In genomic region chr19:56221442-56221841, GRCh38 we compare ENCODE assay signal across 13 cellular contexts. TPM values are rescaled to one million over a fixed set of nuclear protein-coding genes. Genes with fewer than 3 reads are reported as not detected.
DNase-seq lines count a peak whose midpoint lies in the region; ATAC-seq, FAIRE-seq and TF ChIP-seq lines count a peak whose summit lies in the region.
"Not testable (repeated sequence)": the region's sequence is repeated elsewhere in the genome, so short reads cannot be mapped to it uniquely, and the experiment has no call there.
"Had no signal": no experiment of that assay in that cellular context is flagged by ENCODE, and none has a peak within 500 bp of the region (broad histone marks: within the 10 kb centered on the region; RNA-seq: fewer than 3 reads in every experiment).

No MANE protein-coding gene starts in this region.

- POLR2A ChIA-PET in A549 (lab: Yijun Ruan, JAX); Panc1 (lab: Charles Lee): not testable (repeated sequence)
- POLR2A ChIA-PET in IMR-90 (lab: Charles Lee; ENCODE audit: unreplicated experiment), result interaction anchor here (0.7 kb wide), 1 partner anchor 53 kb away, joined by 3 read pairs; no protein-coding TSS in a partner anchor

- BruUV-seq in IMR-90 (replicated peaks; lab: Mats Ljungman, UMichigan); Panc1 (replicated peaks; lab: Mats Ljungman, UMichigan): not testable (repeated sequence)

- H2BK120ac ChIP-seq in IMR-90 (ENCODE audit: low read depth, low read length), result not testable (repeated sequence)

- peak in 1 of 2 experiments; percentile 13 for DNase-seq in A549 (ENCODE audit: low read depth in 1 of 2, low spot score in 1 of 2)
- DNase-seq in ELF-1 (ENCODE audit: low read depth, low spot score), result peak; percentile 45
- DNase-seq in IMR-90; Panc1 (ENCODE audit: low read depth, low spot score); kidney epithelial cell (ENCODE audit: low read depth): not testable (repeated sequence)
- peak; percentile 10 for DNase-seq in bronchial epithelial cell (ENCODE audit: low read depth)
- peak; percentile 21 for DNase-seq in fibroblast of pulmonary artery (ENCODE audit: low read depth)
- peak; percentile 57 for DNase-seq in neural progenitor cell (ENCODE audit: low spot score)

- FAIRE-seq in A549 (lab: Jason Lieb, UNC) (peak; percentile 28), bronchial epithelial cell (lab: Jason Lieb, UNC) (peak; percentile 47)

- not testable (repeated sequence) for H3K9ac ChIP-seq in IMR-90 (ENCODE audit: low read depth, low read length); neural progenitor cell

- not testable (repeated sequence) for H3K9me3 Mint-ChIP-seq in neural progenitor cell

- H3K27me3 Mint-ChIP-seq in neural progenitor cell (ENCODE audit: insufficient read depth, low read depth), result not testable (repeated sequence)

- not testable (repeated sequence) for H3K79me2 ChIP-seq in neural progenitor cell (ENCODE audit: low read depth)

- ATAC-seq in A549 (peak in 1 of 2 experiments; percentile 68; a peak in 3 of 6 replicates), Panc1 (peak; percentile 81)
- ATAC-seq in IMR-90 (ENCODE audit: low read depth), result not testable (repeated sequence)

- H3K23ac ChIP-seq in IMR-90 (ENCODE audit: low read depth, low read length), result not testable (repeated sequence)

- not testable (repeated sequence) for H3K36me3 ChIP-seq in IMR-90 (ENCODE audit: control insufficient read depth, insufficient read depth, low read length); Panc1 (ENCODE audit: control insufficient read depth, insufficient read depth, low read length); bronchial epithelial cell (ENCODE audit: control insufficient read depth, insufficient read depth, low read length); kidney epithelial cell (ENCODE audit: control insufficient read depth, insufficient read depth, low read length); neural progenitor cell

- not testable (repeated sequence) for H2AK9ac ChIP-seq in IMR-90 (replicated peaks; ENCODE audit: low read depth, low read length, poor library complexity)

- H4K5ac ChIP-seq in IMR-90 (ENCODE audit: low read depth, low read length), result not testable (repeated sequence)

- not testable (repeated sequence) for H3K4me1 Mint-ChIP-seq in neural progenitor cell

- H3K36me3 Mint-ChIP-seq in neural progenitor cell, result not testable (repeated sequence)

- not testable (repeated sequence) for TF ChIP-seq POLR2A in A549 (IDR thresholded peaks at IDR 0.05; ENCODE audit: low read length); IMR-90 (IDR thresholded peaks at IDR 0.05; ENCODE audit: low read depth, low read length)

- H4K20me1 ChIP-seq in IMR-90 (ENCODE audit: insufficient read depth, low read length); neural progenitor cell (ENCODE audit: low read depth): not testable (repeated sequence)

- H3K9me1 ChIP-seq in IMR-90 (ENCODE audit: insufficient read depth, low read length), result not testable (repeated sequence)

- in situ Hi-C loops in IMR-90 (cut with MboI; ENCODE audit: low sequenced_read_pairs); Panc1 (cut with HindIII; ENCODE audit: low pct_unique_long_range_greater_than_20kb, low sequenced_read_pairs): not testable (repeated sequence)

- peaks cover 13% of the 10 kb centered on the region; the same call in 1 of the 3 replicates for H3K9me3 ChIP-seq in A549
- H3K9me3 ChIP-seq in IMR-90 (ENCODE audit: control insufficient read depth, insufficient read depth, low read length); Panc1 (ENCODE audit: control insufficient read depth, insufficient read depth, low read depth, low read length); neural progenitor cell (ENCODE audit: low read depth): not testable (repeated sequence)

- H2BK20ac ChIP-seq in IMR-90 (ENCODE audit: low read depth, low read length), result not testable (repeated sequence)

- CTCF ChIA-PET in A549 (lab: Yijun Ruan, JAX), result interaction anchor here (1.4 kb wide), 1 partner anchor 32 kb away, joined by 4 read pairs; no protein-coding TSS in a partner anchor
- CTCF ChIA-PET in IMR-90 (lab: Yijun Ruan, JAX), result interaction anchor here (1.1 kb wide), 1 partner anchor 9 kb away, joined by 3 read pairs; no protein-coding TSS in a partner anchor
- CTCF ChIA-PET in Panc1 (lab: Charles Lee), result not testable (repeated sequence)

- not testable (repeated sequence) for H2BK15ac ChIP-seq in IMR-90 (ENCODE audit: low read depth, low read length)

- not testable (repeated sequence) for TF ChIP-seq RAD21 in A549 (conservative IDR thresholded peaks at IDR 0.05 in 1 of 2, IDR thresholded peaks at IDR 0.05 in 1 of 2); IMR-90 (IDR thresholded peaks at IDR 0.05; ENCODE audit: low read length)

- H2AFZ ChIP-seq in IMR-90 (replicated peaks; ENCODE audit: low read length, poor library complexity); neural progenitor cell (replicated peaks): not testable (repeated sequence)

- not testable (repeated sequence) for TF ChIP-seq CTCF in A549 (IDR thresholded peaks at IDR 0.05); IMR-90 (conservative IDR thresholded peaks at IDR 0.05; ENCODE audit: low read depth, low read length)
- TF ChIP-seq CTCF in Panc1 (IDR thresholded peaks at IDR 0.05), result peak; percentile 83
- TF ChIP-seq CTCF in bronchial epithelial cell (IDR thresholded peaks at IDR 0.05; ENCODE audit: insufficient read depth, low read length, severe bottlenecking), result peak; percentile 37
- TF ChIP-seq CTCF in fibroblast of pulmonary artery (IDR thresholded peaks at IDR 0.05; ENCODE audit: low read length, missing control alignments), result peak; percentile 27
- peak; percentile 15 for TF ChIP-seq CTCF in kidney epithelial cell (IDR thresholded peaks at IDR 0.05; ENCODE audit: insufficient read depth, low read length, poor library complexity, severe bottlenecking)
- peak; percentile 60 for TF ChIP-seq CTCF in neural progenitor cell (IDR thresholded peaks at IDR 0.05)

- H3F3A ChIP-seq in neural progenitor cell (ENCODE audit: low read depth), result not testable (repeated sequence)

- not testable (repeated sequence) for H3K4me3 ChIP-seq in A549; IMR-90 (ENCODE audit: insufficient read depth, low read depth, low read length); Panc1 (ENCODE audit: low read depth in 2 of 2, low read length in 2 of 2); bronchial epithelial cell (ENCODE audit: low read depth, low read length); fibroblast of pulmonary artery (replicated peaks; ENCODE audit: low read depth, low read length); kidney epithelial cell (ENCODE audit: low read depth, low read length); neural progenitor cell

- H3K27ac Mint-ChIP-seq in neural progenitor cell, result not testable (repeated sequence)

- not testable (repeated sequence) for H3K4me3 Mint-ChIP-seq in neural progenitor cell

- not testable (repeated sequence) for H3K4me2 ChIP-seq in A549; IMR-90 (ENCODE audit: low read depth, low read length); neural progenitor cell

- not testable (repeated sequence) for H4K91ac ChIP-seq in IMR-90 (ENCODE audit: insufficient read depth, low read depth, low read length)

- not testable (repeated sequence) for H3K79me1 ChIP-seq in IMR-90 (ENCODE audit: low read depth in 1 of 2, low read length in 2 of 2)

- H3K4me1 ChIP-seq in A549; IMR-90 (ENCODE audit: control insufficient read depth, insufficient read depth, low read length); Panc1 (ENCODE audit: control insufficient read depth, insufficient read depth, low read length); neural progenitor cell: not testable (repeated sequence)

- dilution Hi-C loops in IMR-90 (cut with HindIII; ENCODE audit: low sequenced_read_pairs, unreplicated experiment), result not testable (repeated sequence)

- not testable (repeated sequence) for H3K27ac ChIP-seq in A549; IMR-90 (ENCODE audit: insufficient read depth, low read length); Panc1 (ENCODE audit: low read length); neural progenitor cell

- H2BK5ac ChIP-seq in IMR-90 (ENCODE audit: low read depth, low read length, poor library complexity, severe bottlenecking), result not testable (repeated sequence)

- intact Hi-C loops in IMR-90 (cut with micrococcal nuclease); Panc1 (cut with micrococcal nuclease; ENCODE audit: unreplicated experiment): not testable (repeated sequence)

- WGBS in A549 (ENCODE audit: missing lambda C conversion rate), result 74% methylated on average over 9 of the region's 9 CpGs
- 79% methylated on average over 4 of the region's 9 CpGs; no CpG with 5 or more reads in 1 of the 2 experiments for WGBS in IMR-90 (ENCODE audit: extremely low coverage in 2 of 2, insufficient read length in 1 of 2), 2 experiments

- not testable (repeated sequence) for H3K27me3 ChIP-seq in IMR-90 (ENCODE audit: control insufficient read depth, insufficient read depth, low read length); Panc1 (ENCODE audit: control insufficient read depth, insufficient read depth, low read length); bronchial epithelial cell (ENCODE audit: control insufficient read depth, insufficient read depth, low read length); kidney epithelial cell (ENCODE audit: control insufficient read depth, insufficient read depth, low read length); neural progenitor cell

- H3K14ac ChIP-seq in IMR-90 (replicated peaks; ENCODE audit: low read depth, low read length), result not testable (repeated sequence)

- not testable (repeated sequence) for TF ChIP-seq EP300 in A549 (IDR thresholded peaks at IDR 0.05)

- H2AK5ac ChIP-seq in IMR-90 (ENCODE audit: low read depth, low read length), result not testable (repeated sequence)

- H4K8ac ChIP-seq in IMR-90 (ENCODE audit: low read depth in 2 of 2, low read length in 2 of 2), result not testable (repeated sequence)

- not testable (repeated sequence) for H3K56ac ChIP-seq in IMR-90 (ENCODE audit: extremely low read depth, insufficient read depth, low read length)

- H3K18ac ChIP-seq in IMR-90 (ENCODE audit: low read depth, low read length), result not testable (repeated sequence)

- not testable (repeated sequence) for H3K4ac ChIP-seq in IMR-90 (ENCODE audit: low read depth, low read length)

RNA-seq across cellular contexts. Expression of gene ZSCAN5C, which starts 19.4 kb away (rescaled TPM):
- polyA plus RNA-seq in A549 (2011; rRNA removed), result not detected in 2 replicates
- not detected in 2 replicates for polyA plus RNA-seq in A549 (2012; cell fraction: cytosol; rRNA removed)
- polyA plus RNA-seq in A549 (2012; cell fraction: nucleus; rRNA removed), result not detected in 2 replicates
- not detected in 3 replicates for polyA plus RNA-seq in A549 (2017; fragmentation: RNase III; extraction: RNeasy Plus Mini Kit Qiagen cat#74134 plus additional on column Dnase treatment)
- not detected in 2 replicates for polyA minus RNA-seq in A549 (2011; rRNA and poly(A)+ RNA removed)
- not detected in 2 replicates for total RNA-seq in IMR-90 (2012; rRNA removed)
- polyA plus RNA-seq in IMR-90 (2012; rRNA removed), result not detected in 2 replicates
- polyA plus RNA-seq in IMR-90 (2012; cell fraction: cytosol; rRNA removed), result not detected in 2 replicates
- polyA plus RNA-seq in IMR-90 (2012; cell fraction: nucleus; rRNA removed; ENCODE audit: low replicate concordance), result not detected in 2 replicates
- total RNA-seq in Panc1 (2021; ENCODE audit: unreplicated experiment), result not detected
- not detected for polyA plus RNA-seq in Panc1 (2012; ENCODE audit: insufficient read length)
- total RNA-seq in bronchial epithelial cell, result not detected in 2 replicates
- not detected in 2 replicates for total RNA-seq in kidney epithelial cell
- total RNA-seq in neural progenitor cell (ENCODE audit: low replicate concordance), result not detected in 2 replicates
- total RNA-seq: activated CD8-positive, alpha-beta memory T cell treated with anti-CD3 and anti-CD28 coated beads, Interleukin-2, amount 10 ng/mL, durations not matched to agents 7 days and 5 days; CD4-positive, alpha-beta memory T cell; pulmonary artery endothelial cell; spleen had no signal
- polyA plus RNA-seq: CD4-positive, alpha-beta memory T cell; neural cell; spleen had no signal

RNA-seq across cellular contexts. Expression of gene ZSCAN5B, which starts 23.9 kb away (rescaled TPM):
- polyA plus RNA-seq in A549 (2011; rRNA removed), result 0.07 TPM in 1 of 2 replicates, not detected in the other
- not detected in 2 replicates for polyA plus RNA-seq in A549 (2012; cell fraction: cytosol; rRNA removed)
- not detected in 2 replicates for polyA plus RNA-seq in A549 (2012; cell fraction: nucleus; rRNA removed)
- not detected in 3 replicates for polyA plus RNA-seq in A549 (2017; fragmentation: RNase III; extraction: RNeasy Plus Mini Kit Qiagen cat#74134 plus additional on column Dnase treatment)
- polyA minus RNA-seq in A549 (2011; rRNA and poly(A)+ RNA removed), result 0.62 TPM in 1 of 2 replicates, not detected in the other
- not detected in 2 replicates for total RNA-seq in IMR-90 (2012; rRNA removed)
- not detected in 2 replicates for polyA plus RNA-seq in IMR-90 (2012; rRNA removed)
- not detected in 2 replicates for polyA plus RNA-seq in IMR-90 (2012; cell fraction: cytosol; rRNA removed)
- not detected in 2 replicates for polyA plus RNA-seq in IMR-90 (2012; cell fraction: nucleus; rRNA removed; ENCODE audit: low replicate concordance)
- not detected for total RNA-seq in Panc1 (2021; ENCODE audit: unreplicated experiment)
- polyA plus RNA-seq in Panc1 (2012; ENCODE audit: insufficient read length), result not detected
- not detected in 2 replicates for total RNA-seq in bronchial epithelial cell
- total RNA-seq in kidney epithelial cell, result not detected in 2 replicates
- total RNA-seq in neural progenitor cell (ENCODE audit: low replicate concordance), result not detected in 2 replicates
- total RNA-seq: activated CD8-positive, alpha-beta memory T cell treated with anti-CD3 and anti-CD28 coated beads, Interleukin-2, amount 10 ng/mL, durations not matched to agents 7 days and 5 days; CD4-positive, alpha-beta memory T cell; pulmonary artery endothelial cell; spleen had no signal
- polyA plus RNA-seq: CD4-positive, alpha-beta memory T cell had no signal

RNA-seq across cellular contexts. Expression of gene GALP, which starts 45.6 kb away (rescaled TPM):
- polyA plus RNA-seq in A549 (2011; rRNA removed) (not detected in 2 replicates), A549 (2017; fragmentation: RNase III; extraction: RNeasy Plus Mini Kit Qiagen cat#74134 plus additional on column Dnase treatment) (not detected in 3 replicates), IMR-90 (2012; rRNA removed) (not detected in 2 replicates)
- not detected in 2 replicates for polyA plus RNA-seq in A549 (2012; cell fraction: cytosol; rRNA removed)
- polyA plus RNA-seq in A549 (2012; cell fraction: nucleus; rRNA removed), result not detected in 2 replicates
- not detected in 2 replicates for polyA minus RNA-seq in A549 (2011; rRNA and poly(A)+ RNA removed)
- total RNA-seq in IMR-90 (2012; rRNA removed) (not detected in 2 replicates), Panc1 (2021; ENCODE audit: unreplicated experiment) (not detected), bronchial epithelial cell (not detected in 2 replicates), kidney epithelial cell (not detected in 2 replicates), neural progenitor cell (ENCODE audit: low replicate concordance) (0.71 and 1.8 TPM in 2 replicates)
- polyA plus RNA-seq in IMR-90 (2012; cell fraction: cytosol; rRNA removed), result not detected in 2 replicates
- polyA plus RNA-seq in IMR-90 (2012; cell fraction: nucleus; rRNA removed; ENCODE audit: low replicate concordance), result not detected in 2 replicates
- not detected for polyA plus RNA-seq in Panc1 (2012; ENCODE audit: insufficient read length)
- total RNA-seq: activated CD8-positive, alpha-beta memory T cell treated with anti-CD3 and anti-CD28 coated beads, Interleukin-2, amount 10 ng/mL, durations not matched to agents 7 days and 5 days; CD4-positive, alpha-beta memory T cell; pulmonary artery endothelial cell; spleen had no signal
- polyA plus RNA-seq: CD4-positive, alpha-beta memory T cell; neural cell; spleen had no signal

RNA-seq across cellular contexts. Expression of gene EDDM13, which starts 51.1 kb away (rescaled TPM):
- not detected in 2 replicates for polyA plus RNA-seq in A549 (2011; rRNA removed)
- polyA plus RNA-seq in A549 (2012; cell fraction: cytosol; rRNA removed), result not detected in 2 replicates
- not detected in 2 replicates for polyA plus RNA-seq in A549 (2012; cell fraction: nucleus; rRNA removed)
- polyA plus RNA-seq in A549 (2017; fragmentation: RNase III; extraction: RNeasy Plus Mini Kit Qiagen cat#74134 plus additional on column Dnase treatment), result not detected in 3 replicates
- not detected in 2 replicates for polyA minus RNA-seq in A549 (2011; rRNA and poly(A)+ RNA removed)
- not detected in 2 replicates for total RNA-seq in IMR-90 (2012; rRNA removed)
- polyA plus RNA-seq in IMR-90 (2012; rRNA removed), result not detected in 2 replicates
- polyA plus RNA-seq in IMR-90 (2012; cell fraction: cytosol; rRNA removed), result not detected in 2 replicates
- not detected in 2 replicates for polyA plus RNA-seq in IMR-90 (2012; cell fraction: nucleus; rRNA removed; ENCODE audit: low replicate concordance)
- not detected for total RNA-seq in Panc1 (2021; ENCODE audit: unreplicated experiment)
- not detected for polyA plus RNA-seq in Panc1 (2012; ENCODE audit: insufficient read length)
- not detected in 2 replicates for total RNA-seq in bronchial epithelial cell
- total RNA-seq in kidney epithelial cell, result not detected in 2 replicates
- total RNA-seq in neural progenitor cell (ENCODE audit: low replicate concordance), result not detected in 2 replicates
- total RNA-seq: CD4-positive, alpha-beta memory T cell; spleen had no signal
- polyA plus RNA-seq: neural cell had no signal
